In genomic region chr22:23705358-23705757, GRCh38 we compare ENCODE assay signal across 17 cellular contexts. TPM values are rescaled to one million over a fixed set of nuclear protein-coding genes. Genes with fewer than 3 reads are reported as not detected.
DNase-seq lines count a peak whose midpoint lies in the region; ATAC-seq and TF ChIP-seq lines count a peak whose summit lies in the region.
"Had no signal": no experiment of that assay in that cellular context is flagged by ENCODE, and none has a peak within 500 bp of the region (broad histone marks: within the 10 kb centered on the region; RNA-seq: fewer than 3 reads in every experiment).

No MANE protein-coding gene starts in this region.

- no peaks in the 10 kb centered on the region for H3K27me3 Mint-ChIP-seq in MCF 10A (ENCODE audit: insufficient read depth, unreplicated experiment)
- H3K27me3 Mint-ChIP-seq in activated CD4-positive, alpha-beta memory T cell treated with anti-CD3 and anti-CD28 coated beads, Interleukin-2, amount 10 ng/mL, durations not matched to agents 7 days and 5 days: no peaks in the 10 kb centered on the region
- H3K27me3 Mint-ChIP-seq in central memory CD8-positive, alpha-beta T cell: no peaks in the 10 kb centered on the region

- peak; percentile 19 for DNase-seq in mammary epithelial cell
- no peak for DNase-seq in MCF 10A (ENCODE audit: unreplicated experiment)
- peak; percentile 32 for DNase-seq in activated CD4-positive, alpha-beta memory T cell treated with anti-CD3 and anti-CD28 coated beads, Interleukin-2, amount 10 ng/mL, durations not matched to agents 7 days and 5 days
- no peak for DNase-seq in central memory CD8-positive, alpha-beta T cell (ENCODE audit: low spot score in 2 of 2)
- peak; percentile 26 for DNase-seq in stimulated activated naive CD8-positive, alpha-beta T cell treated with anti-CD3 and anti-CD28 coated beads, Interleukin-15, Interleukin-2, amounts not matched to agents 100 U/mL and 50 U/mL, for 24 hours
- no peak for DNase-seq in NCI-H82 (lab: John Stamatoyannopoulos, UW)
- no peak for DNase-seq in effector CD4-positive, alpha-beta T cell
- no peak for DNase-seq in nucleus accumbens (lab: John Stamatoyannopoulos, UW)
- DNase-seq: NCI-H1105 treated with DMSO at 0.1 percent for 48 hours, NCI-H774 had no signal

- peaks cover 7% of the 10 kb centered on the region for H3K4me1 Mint-ChIP-seq in MCF 10A (ENCODE audit: insufficient read depth, unreplicated experiment)
- H3K4me1 Mint-ChIP-seq in activated CD4-positive, alpha-beta memory T cell treated with anti-CD3 and anti-CD28 coated beads, Interleukin-2, amount 10 ng/mL, durations not matched to agents 7 days and 5 days: peaks cover 87% of the 10 kb centered on the region
- peaks cover 84% of the 10 kb centered on the region for H3K4me1 Mint-ChIP-seq in central memory CD8-positive, alpha-beta T cell

- peaks cover 38% of the 10 kb centered on the region for H3K79me2 ChIP-seq in mammary epithelial cell (ENCODE audit: insufficient read depth, low read length)

- BruUV-seq in mammary epithelial cell (replicated peaks; lab: Mats Ljungman, UMichigan) (no TSS peak), MCF 10A (replicated peaks; lab: Mats Ljungman, UMichigan) (no TSS peak)

- 87% methylated on average over 3 of the region's 3 CpGs for WGBS in mammary epithelial cell (ENCODE audit: low coverage, missing lambda C conversion rate)

- TF ChIP-seq CTCF in mammary epithelial cell (conservative IDR thresholded peaks at IDR 0.05 in 1 of 2, IDR thresholded peaks at IDR 0.05 in 1 of 2; ENCODE audit: extremely low read depth in 1 of 2, insufficient read depth in 1 of 2, low read depth in 1 of 2, low read length in 2 of 2): no peak
- TF ChIP-seq CTCF in MCF 10A (IDR thresholded peaks at IDR 0.05; ENCODE audit: unreplicated experiment): no peak

- H3K9me3 ChIP-seq in mammary epithelial cell (replicated peaks; ENCODE audit: insufficient read depth, low read length): no peaks in the 10 kb centered on the region

- no peak overlapping the region for H3K4me3 ChIP-seq in mammary epithelial cell (replicated peaks in 1 of 3; ENCODE audit: insufficient read depth in 1 of 3, low read depth in 2 of 3, low read length in 3 of 3)
- H3K4me3 ChIP-seq: SK-N-MC had no signal

- no peak overlapping the region for H3K9ac ChIP-seq in mammary epithelial cell (ENCODE audit: insufficient read depth, low read length)
- H3K9ac ChIP-seq: KMS-11 had no signal

- H3K4me2 ChIP-seq in mammary epithelial cell (ENCODE audit: insufficient read depth, low read depth, low read length): no peak overlapping the region
- H3K4me2 ChIP-seq: KMS-11 had no signal

- H2AFZ ChIP-seq in mammary epithelial cell (ENCODE audit: low read depth, low read length): no peak overlapping the region

- H3K4me3 Mint-ChIP-seq in MCF 10A (ENCODE audit: unreplicated experiment): no peak overlapping the region
- H3K4me3 Mint-ChIP-seq in activated CD4-positive, alpha-beta memory T cell treated with anti-CD3 and anti-CD28 coated beads, Interleukin-2, amount 10 ng/mL, durations not matched to agents 7 days and 5 days: peak overlapping the region; percentile 5
- H3K4me3 Mint-ChIP-seq in central memory CD8-positive, alpha-beta T cell: peak overlapping the region; percentile 21

- no peak overlapping the region for H3K27ac Mint-ChIP-seq in MCF 10A (ENCODE audit: low read depth, unreplicated experiment)
- H3K27ac Mint-ChIP-seq in activated CD4-positive, alpha-beta memory T cell treated with anti-CD3 and anti-CD28 coated beads, Interleukin-2, amount 10 ng/mL, durations not matched to agents 7 days and 5 days: peak overlapping the region; percentile 82
- peak overlapping the region; percentile 79 for H3K27ac Mint-ChIP-seq in central memory CD8-positive, alpha-beta T cell (ENCODE audit: low read depth)

- peak; percentile 28 for ATAC-seq in central memory CD8-positive, alpha-beta T cell (replicated peaks; ENCODE audit: extremely low read depth, poor library complexity, severe bottlenecking)
- peak; percentile 77 for ATAC-seq in stimulated activated naive CD8-positive, alpha-beta T cell treated with anti-CD3 and anti-CD28 coated beads, Interleukin-15, Interleukin-2, amounts not matched to agents 100 U/mL and 50 U/mL, for 24 hours
- ATAC-seq: HCT116 had no signal

- peaks cover 19% of the 10 kb centered on the region for H3K36me3 ChIP-seq in mammary epithelial cell (ENCODE audit: insufficient read depth, low read length)

- H3K9me3 Mint-ChIP-seq in MCF 10A (ENCODE audit: unreplicated experiment): no peaks in the 10 kb centered on the region
- no peaks in the 10 kb centered on the region for H3K9me3 Mint-ChIP-seq in activated CD4-positive, alpha-beta memory T cell treated with anti-CD3 and anti-CD28 coated beads, Interleukin-2, amount 10 ng/mL, durations not matched to agents 7 days and 5 days
- no peaks in the 10 kb centered on the region for H3K9me3 Mint-ChIP-seq in central memory CD8-positive, alpha-beta T cell

- H3K36me3 Mint-ChIP-seq in MCF 10A (ENCODE audit: insufficient read depth, unreplicated experiment): peaks cover 78% of the 10 kb centered on the region
- peaks cover 97% of the 10 kb centered on the region for H3K36me3 Mint-ChIP-seq in activated CD4-positive, alpha-beta memory T cell treated with anti-CD3 and anti-CD28 coated beads, Interleukin-2, amount 10 ng/mL, durations not matched to agents 7 days and 5 days (ENCODE audit: low read depth)
- peaks cover 63% of the 10 kb centered on the region for H3K36me3 Mint-ChIP-seq in central memory CD8-positive, alpha-beta T cell (ENCODE audit: insufficient read depth)

- dilution Hi-C loops in mammary epithelial cell (cut with HindIII; ENCODE audit: low sequenced_read_pairs): no loop called here

- no peaks in the 10 kb centered on the region for H3K4me1 ChIP-seq in mammary epithelial cell (ENCODE audit: insufficient read depth, low read length)

- CTCF ChIA-PET in mammary epithelial cell (lab: Charles Lee; ENCODE audit: low non-redundant PET): no interaction called here
- CTCF ChIA-PET in MCF 10A (lab: Yijun Ruan, JAX): no interaction called here
- CTCF ChIA-PET in activated CD4-positive, alpha-beta memory T cell treated with anti-CD3 and anti-CD28 coated beads, Interleukin-2, amount 10 ng/mL, durations not matched to agents 7 days and 5 days (lab: Charles Lee): no interaction called here

- H3K27me3 ChIP-seq in mammary epithelial cell (ENCODE audit: insufficient read depth, low read length): no peaks in the 10 kb centered on the region

- POLR2A ChIA-PET in MCF 10A (lab: Yijun Ruan, JAX): no interaction called here
- POLR2A ChIA-PET in activated CD4-positive, alpha-beta memory T cell treated with anti-CD3 and anti-CD28 coated beads, Interleukin-2, amount 10 ng/mL, durations not matched to agents 7 days and 5 days (lab: Charles Lee): interaction anchor here (2.1 to 2.5 kb wide), 2 partner anchors 9 to 11 kb away, joined by 10 to 15 read pairs; no protein-coding TSS in a partner anchor

- no peaks in the 10 kb centered on the region for H4K20me1 ChIP-seq in mammary epithelial cell (ENCODE audit: insufficient read depth, low read length)

- H3K27ac ChIP-seq in mammary epithelial cell (ENCODE audit: insufficient read depth, low read depth, low read length): no peak overlapping the region
- H3K27ac ChIP-seq: KMS-11, SK-N-MC had no signal

- in situ Hi-C loops in mammary epithelial cell (cut with MboI; ENCODE audit: low sequenced_read_pairs in 2 of 2): no loop called here

- intact Hi-C loops in mammary epithelial cell (cut with micrococcal nuclease) (no loop called here), MCF 10A (cut with micrococcal nuclease) (no loop called here)

RNA-seq across cellular contexts. Expression of gene RGL4, which starts 14.5 kb away (rescaled TPM):
- not detected for total RNA-seq in mammary epithelial cell
- polyA plus RNA-seq in mammary epithelial cell: not detected
- not detected for polyA minus RNA-seq in mammary epithelial cell
- total RNA-seq in MCF 10A (2022): not detected in 2 replicates
- total RNA-seq in activated CD4-positive, alpha-beta memory T cell treated with anti-CD3 and anti-CD28 coated beads, Interleukin-2, amount 10 ng/mL, durations not matched to agents 7 days and 5 days: 10 to 100 TPM; 26.9 to 28.8 TPM
- total RNA-seq: chondrocyte, temporal lobe had no signal

RNA-seq across cellular contexts. Expression of gene ZNF70, which starts 45.6 kb away (rescaled TPM):
- total RNA-seq in mammary epithelial cell (1 to 10 TPM; 3.8 to 4.4 TPM), MCF 10A (2022) (3.3 and 4.5 TPM in 2 replicates)
- polyA plus RNA-seq in mammary epithelial cell: 0.86 TPM
- 11.2 TPM for polyA minus RNA-seq in mammary epithelial cell
- 1 to 10 TPM; 1.6 to 1.8 TPM for total RNA-seq in activated CD4-positive, alpha-beta memory T cell treated with anti-CD3 and anti-CD28 coated beads, Interleukin-2, amount 10 ng/mL, durations not matched to agents 7 days and 5 days

RNA-seq across cellular contexts. Expression of gene VPREB3, which starts 48.9 kb away (rescaled TPM):
- total RNA-seq in mammary epithelial cell (not detected), MCF 10A (2022) (not detected in 2 replicates)
- not detected for polyA plus RNA-seq in mammary epithelial cell
- polyA minus RNA-seq in mammary epithelial cell: not detected
- total RNA-seq in activated CD4-positive, alpha-beta memory T cell treated with anti-CD3 and anti-CD28 coated beads, Interleukin-2, amount 10 ng/mL, durations not matched to agents 7 days and 5 days: not detected
- total RNA-seq: activated CD8-positive, alpha-beta memory T cell treated with anti-CD3 and anti-CD28 coated beads for 36 hours; chondrocyte; mesenteric fat pad; temporal lobe had no signal

RNA-seq across cellular contexts. Expression of gene C22orf15, which starts 57.4 kb away (rescaled TPM):
- total RNA-seq in mammary epithelial cell (not detected), MCF 10A (2022) (not detected in 2 replicates)
- polyA plus RNA-seq in mammary epithelial cell: not detected
- not detected for polyA minus RNA-seq in mammary epithelial cell
- total RNA-seq in activated CD4-positive, alpha-beta memory T cell treated with anti-CD3 and anti-CD28 coated beads, Interleukin-2, amount 10 ng/mL, durations not matched to agents 7 days and 5 days: 1 to 10 TPM in 1 of 2 experiments, under 1 TPM in 1; 0.60 to 1.1 TPM
- total RNA-seq: chondrocyte, mesenteric fat pad had no signal

Comparison
In these comparisons a context has a peak if more than half of its experiments do, and no peak if none do; other contexts are left out.
1. DNase-seq: peak in mammary epithelial cell (single experiment), activated CD4-positive, alpha-beta memory T cell treated with anti-CD3 and anti-CD28 coated beads, Interleukin-2, amount 10 ng/mL, durations not matched to agents 7 days and 5 days (single experiment) and stimulated activated naive CD8-positive, alpha-beta T cell treated with anti-CD3 and anti-CD28 coated beads, Interleukin-15, Interleukin-2, amounts not matched to agents 100 U/mL and 50 U/mL, for 24 hours (single experiment); none in MCF 10A (single experiment), central memory CD8-positive, alpha-beta T cell (0 of 2), NCI-H82 (single experiment), effector CD4-positive, alpha-beta T cell (single experiment) and nucleus accumbens (0 of 56).
2. RNA of gene RGL4, which starts 14.5 kb away (total RNA-seq): 26.9 to 28.8 TPM in activated CD4-positive, alpha-beta memory T cell treated with anti-CD3 and anti-CD28 coated beads, Interleukin-2, amount 10 ng/mL, durations not matched to agents 7 days and 5 days; not detected in mammary epithelial cell and not detected in MCF 10A; every median in the first group is over 10 times any median in the second.